ENCODE assay signal across 1 cellular context in the genomic region with DNA sequence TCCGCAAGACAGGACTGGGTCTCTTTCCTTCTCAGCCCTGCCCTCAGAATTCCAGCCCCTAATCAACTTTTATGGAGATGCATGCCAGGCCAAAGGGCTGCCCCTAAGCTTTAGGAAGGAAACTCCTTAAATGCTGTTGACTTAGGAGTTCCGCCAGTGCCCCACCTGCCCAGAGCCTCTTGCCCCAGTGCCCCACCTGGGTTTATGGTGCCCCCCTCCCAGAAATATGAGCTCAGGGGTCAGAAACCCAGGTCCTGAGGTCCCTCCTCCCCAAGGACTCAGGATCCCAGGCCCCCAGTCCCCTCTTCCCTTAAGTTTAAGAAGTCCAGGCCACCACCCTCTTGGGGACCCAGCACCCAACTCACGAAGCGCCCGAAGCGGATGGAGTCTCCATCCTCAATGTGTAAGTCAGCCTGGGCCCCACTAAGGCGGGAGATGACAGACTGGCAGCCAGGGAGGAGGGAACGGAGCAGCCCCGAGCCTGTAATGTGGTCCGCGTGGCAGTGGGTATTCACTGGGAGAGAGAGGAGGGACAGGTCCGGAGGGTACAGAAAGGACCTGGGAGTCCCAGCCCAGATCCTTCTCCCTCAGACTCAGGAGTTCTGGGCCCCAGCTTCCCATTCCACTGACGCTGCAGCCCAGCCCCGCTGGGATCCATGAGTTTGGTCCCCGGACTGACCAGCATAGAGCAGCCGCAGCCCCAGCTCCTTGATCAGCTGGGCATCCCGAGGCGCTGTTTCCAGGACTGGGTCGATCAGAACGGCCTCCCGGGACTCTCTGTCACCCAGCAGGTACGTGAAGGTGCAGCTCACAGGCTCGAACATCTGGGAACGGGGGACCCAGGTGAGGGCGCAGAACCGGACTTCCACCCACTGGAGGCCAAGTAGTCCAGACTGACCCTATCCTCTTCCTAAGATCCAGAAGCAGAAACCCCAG.
TF ChIP-seq lines count a peak whose summit lies in the region.

No MANE protein-coding gene starts in this region.

TF ChIP-seq in HepG2, 621 proteins besides CTCF, POLR2A, EP300 and RAD21 (continues in another document):
- no peak for TF ChIP-seq ZNF274 (CRISPR knock-in tag; IDR thresholded peaks at IDR 0.05)
- TF ChIP-seq, protein P1, sequence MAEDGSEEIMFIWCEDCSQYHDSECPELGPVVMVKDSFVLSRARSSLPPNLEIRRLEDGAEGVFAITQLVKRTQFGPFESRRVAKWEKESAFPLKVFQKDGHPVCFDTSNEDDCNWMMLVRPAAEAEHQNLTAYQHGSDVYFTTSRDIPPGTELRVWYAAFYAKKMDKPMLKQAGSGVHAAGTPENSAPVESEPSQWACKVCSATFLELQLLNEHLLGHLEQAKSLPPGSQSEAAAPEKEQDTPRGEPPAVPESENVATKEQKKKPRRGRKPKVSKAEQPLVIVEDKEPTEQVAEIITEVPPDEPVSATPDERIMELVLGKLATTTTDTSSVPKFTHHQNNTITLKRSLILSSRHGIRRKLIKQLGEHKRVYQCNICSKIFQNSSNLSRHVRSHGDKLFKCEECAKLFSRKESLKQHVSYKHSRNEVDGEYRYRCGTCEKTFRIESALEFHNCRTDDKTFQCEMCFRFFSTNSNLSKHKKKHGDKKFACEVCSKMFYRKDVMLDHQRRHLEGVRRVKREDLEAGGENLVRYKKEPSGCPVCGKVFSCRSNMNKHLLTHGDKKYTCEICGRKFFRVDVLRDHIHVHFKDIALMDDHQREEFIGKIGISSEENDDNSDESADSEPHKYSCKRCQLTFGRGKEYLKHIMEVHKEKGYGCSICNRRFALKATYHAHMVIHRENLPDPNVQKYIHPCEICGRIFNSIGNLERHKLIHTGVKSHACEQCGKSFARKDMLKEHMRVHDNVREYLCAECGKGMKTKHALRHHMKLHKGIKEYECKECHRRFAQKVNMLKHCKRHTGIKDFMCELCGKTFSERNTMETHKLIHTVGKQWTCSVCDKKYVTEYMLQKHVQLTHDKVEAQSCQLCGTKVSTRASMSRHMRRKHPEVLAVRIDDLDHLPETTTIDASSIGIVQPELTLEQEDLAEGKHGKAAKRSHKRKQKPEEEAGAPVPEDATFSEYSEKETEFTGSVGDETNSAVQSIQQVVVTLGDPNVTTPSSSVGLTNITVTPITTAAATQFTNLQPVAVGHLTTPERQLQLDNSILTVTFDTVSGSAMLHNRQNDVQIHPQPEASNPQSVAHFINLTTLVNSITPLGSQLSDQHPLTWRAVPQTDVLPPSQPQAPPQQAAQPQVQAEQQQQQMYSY (CRISPR knock-in tag; IDR thresholded peaks at IDR 0.05), result peak; percentile 5; the same call in 1 of the 2 replicates
- TF ChIP-seq, protein P2, sequence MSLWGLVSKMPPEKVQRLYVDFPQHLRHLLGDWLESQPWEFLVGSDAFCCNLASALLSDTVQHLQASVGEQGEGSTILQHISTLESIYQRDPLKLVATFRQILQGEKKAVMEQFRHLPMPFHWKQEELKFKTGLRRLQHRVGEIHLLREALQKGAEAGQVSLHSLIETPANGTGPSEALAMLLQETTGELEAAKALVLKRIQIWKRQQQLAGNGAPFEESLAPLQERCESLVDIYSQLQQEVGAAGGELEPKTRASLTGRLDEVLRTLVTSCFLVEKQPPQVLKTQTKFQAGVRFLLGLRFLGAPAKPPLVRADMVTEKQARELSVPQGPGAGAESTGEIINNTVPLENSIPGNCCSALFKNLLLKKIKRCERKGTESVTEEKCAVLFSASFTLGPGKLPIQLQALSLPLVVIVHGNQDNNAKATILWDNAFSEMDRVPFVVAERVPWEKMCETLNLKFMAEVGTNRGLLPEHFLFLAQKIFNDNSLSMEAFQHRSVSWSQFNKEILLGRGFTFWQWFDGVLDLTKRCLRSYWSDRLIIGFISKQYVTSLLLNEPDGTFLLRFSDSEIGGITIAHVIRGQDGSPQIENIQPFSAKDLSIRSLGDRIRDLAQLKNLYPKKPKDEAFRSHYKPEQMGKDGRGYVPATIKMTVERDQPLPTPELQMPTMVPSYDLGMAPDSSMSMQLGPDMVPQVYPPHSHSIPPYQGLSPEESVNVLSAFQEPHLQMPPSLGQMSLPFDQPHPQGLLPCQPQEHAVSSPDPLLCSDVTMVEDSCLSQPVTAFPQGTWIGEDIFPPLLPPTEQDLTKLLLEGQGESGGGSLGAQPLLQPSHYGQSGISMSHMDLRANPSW (CRISPR knock-in tag; IDR thresholded peaks at IDR 0.05; ENCODE audit: borderline replicate concordance), result peak; percentile 40; the same call in 1 of the 2 replicates
- 0 out of 2 replicates have a peak, but pooled peaks have one; percentile 25 for TF ChIP-seq MEIS1 (CRISPR knock-in tag; IDR thresholded peaks at IDR 0.05; ENCODE audit: borderline replicate concordance)
- TF ChIP-seq ASH2L (IDR thresholded peaks at IDR 0.05; ENCODE audit: insufficient read length, low read depth, low read length), result peak; percentile 7
- TF ChIP-seq, protein P3, sequence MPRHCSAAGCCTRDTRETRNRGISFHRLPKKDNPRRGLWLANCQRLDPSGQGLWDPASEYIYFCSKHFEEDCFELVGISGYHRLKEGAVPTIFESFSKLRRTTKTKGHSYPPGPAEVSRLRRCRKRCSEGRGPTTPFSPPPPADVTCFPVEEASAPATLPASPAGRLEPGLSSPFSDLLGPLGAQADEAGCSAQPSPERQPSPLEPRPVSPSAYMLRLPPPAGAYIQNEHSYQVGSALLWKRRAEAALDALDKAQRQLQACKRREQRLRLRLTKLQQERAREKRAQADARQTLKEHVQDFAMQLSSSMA (CRISPR knock-in tag; IDR thresholded peaks at IDR 0.05), result 0 out of 2 replicates have a peak, but pooled peaks have one; percentile 10
- TF ChIP-seq ZBTB3 (CRISPR knock-in tag; IDR thresholded peaks at IDR 0.05; ENCODE audit: borderline replicate concordance, low read depth), result no peak
- 0 out of 2 replicates have a peak, but pooled peaks have one; percentile 37 for TF ChIP-seq SMAD1 (CRISPR knock-in tag; IDR thresholded peaks at IDR 0.05; ENCODE audit: borderline replicate concordance, low read depth)
- 0 out of 2 replicates have a peak, but pooled peaks have one; percentile 23 for TF ChIP-seq ZFY (CRISPR knock-in tag; IDR thresholded peaks at IDR 0.05)
- TF ChIP-seq, protein P4, sequence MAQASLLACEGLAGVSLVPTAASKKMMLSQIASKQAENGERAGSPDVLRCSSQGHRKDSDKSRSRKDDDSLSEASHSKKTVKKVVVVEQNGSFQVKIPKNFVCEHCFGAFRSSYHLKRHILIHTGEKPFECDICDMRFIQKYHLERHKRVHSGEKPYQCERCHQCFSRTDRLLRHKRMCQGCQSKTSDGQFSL (CRISPR knock-in tag; IDR thresholded peaks at IDR 0.05), result no peak
- TF ChIP-seq, protein P5, sequence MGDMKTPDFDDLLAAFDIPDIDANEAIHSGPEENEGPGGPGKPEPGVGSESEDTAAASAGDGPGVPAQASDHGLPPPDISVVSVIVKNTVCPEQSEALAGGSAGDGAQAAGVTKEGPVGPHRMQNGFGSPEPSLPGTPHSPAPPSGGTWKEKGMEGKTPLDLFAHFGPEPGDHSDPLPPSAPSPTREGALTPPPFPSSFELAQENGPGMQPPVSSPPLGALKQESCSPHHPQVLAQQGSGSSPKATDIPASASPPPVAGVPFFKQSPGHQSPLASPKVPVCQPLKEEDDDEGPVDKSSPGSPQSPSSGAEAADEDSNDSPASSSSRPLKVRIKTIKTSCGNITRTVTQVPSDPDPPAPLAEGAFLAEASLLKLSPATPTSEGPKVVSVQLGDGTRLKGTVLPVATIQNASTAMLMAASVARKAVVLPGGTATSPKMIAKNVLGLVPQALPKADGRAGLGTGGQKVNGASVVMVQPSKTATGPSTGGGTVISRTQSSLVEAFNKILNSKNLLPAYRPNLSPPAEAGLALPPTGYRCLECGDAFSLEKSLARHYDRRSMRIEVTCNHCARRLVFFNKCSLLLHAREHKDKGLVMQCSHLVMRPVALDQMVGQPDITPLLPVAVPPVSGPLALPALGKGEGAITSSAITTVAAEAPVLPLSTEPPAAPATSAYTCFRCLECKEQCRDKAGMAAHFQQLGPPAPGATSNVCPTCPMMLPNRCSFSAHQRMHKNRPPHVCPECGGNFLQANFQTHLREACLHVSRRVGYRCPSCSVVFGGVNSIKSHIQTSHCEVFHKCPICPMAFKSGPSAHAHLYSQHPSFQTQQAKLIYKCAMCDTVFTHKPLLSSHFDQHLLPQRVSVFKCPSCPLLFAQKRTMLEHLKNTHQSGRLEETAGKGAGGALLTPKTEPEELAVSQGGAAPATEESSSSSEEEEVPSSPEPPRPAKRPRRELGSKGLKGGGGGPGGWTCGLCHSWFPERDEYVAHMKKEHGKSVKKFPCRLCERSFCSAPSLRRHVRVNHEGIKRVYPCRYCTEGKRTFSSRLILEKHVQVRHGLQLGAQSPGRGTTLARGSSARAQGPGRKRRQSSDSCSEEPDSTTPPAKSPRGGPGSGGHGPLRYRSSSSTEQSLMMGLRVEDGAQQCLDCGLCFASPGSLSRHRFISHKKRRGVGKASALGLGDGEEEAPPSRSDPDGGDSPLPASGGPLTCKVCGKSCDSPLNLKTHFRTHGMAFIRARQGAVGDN (CRISPR knock-in tag; IDR thresholded peaks at IDR 0.05), result 0 out of 2 replicates have a peak, but pooled peaks have one; percentile 7
- TF ChIP-seq ZNF260 (CRISPR knock-in tag; IDR thresholded peaks at IDR 0.05; ENCODE audit: borderline replicate concordance, low read depth), result no peak
- TF ChIP-seq HHEX (CRISPR knock-in tag; IDR thresholded peaks at IDR 0.05), result no peak
- no peak for TF ChIP-seq NCOA1 (CRISPR knock-in tag; IDR thresholded peaks at IDR 0.05)
- TF ChIP-seq, protein P6, sequence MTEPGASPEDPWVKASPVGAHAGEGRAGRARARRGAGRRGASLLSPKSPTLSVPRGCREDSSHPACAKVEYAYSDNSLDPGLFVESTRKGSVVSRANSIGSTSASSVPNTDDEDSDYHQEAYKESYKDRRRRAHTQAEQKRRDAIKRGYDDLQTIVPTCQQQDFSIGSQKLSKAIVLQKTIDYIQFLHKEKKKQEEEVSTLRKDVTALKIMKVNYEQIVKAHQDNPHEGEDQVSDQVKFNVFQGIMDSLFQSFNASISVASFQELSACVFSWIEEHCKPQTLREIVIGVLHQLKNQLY (CRISPR knock-in tag; IDR thresholded peaks at IDR 0.05), result no peak
- no peak for TF ChIP-seq ZBTB38 (CRISPR knock-in tag; IDR thresholded peaks at IDR 0.05)
- 0 out of 2 replicates have a peak, but pooled peaks have one; percentile 13 for TF ChIP-seq KMT2B (CRISPR knock-in tag; IDR thresholded peaks at IDR 0.05)
- no peak for TF ChIP-seq ZNF224 (CRISPR knock-in tag; IDR thresholded peaks at IDR 0.05)
- TF ChIP-seq PAX8 (CRISPR knock-in tag; IDR thresholded peaks at IDR 0.05; ENCODE audit: borderline replicate concordance), result no peak
- TF ChIP-seq IRF2 (CRISPR knock-in tag; IDR thresholded peaks at IDR 0.05), result no peak
- TF ChIP-seq, protein P7, sequence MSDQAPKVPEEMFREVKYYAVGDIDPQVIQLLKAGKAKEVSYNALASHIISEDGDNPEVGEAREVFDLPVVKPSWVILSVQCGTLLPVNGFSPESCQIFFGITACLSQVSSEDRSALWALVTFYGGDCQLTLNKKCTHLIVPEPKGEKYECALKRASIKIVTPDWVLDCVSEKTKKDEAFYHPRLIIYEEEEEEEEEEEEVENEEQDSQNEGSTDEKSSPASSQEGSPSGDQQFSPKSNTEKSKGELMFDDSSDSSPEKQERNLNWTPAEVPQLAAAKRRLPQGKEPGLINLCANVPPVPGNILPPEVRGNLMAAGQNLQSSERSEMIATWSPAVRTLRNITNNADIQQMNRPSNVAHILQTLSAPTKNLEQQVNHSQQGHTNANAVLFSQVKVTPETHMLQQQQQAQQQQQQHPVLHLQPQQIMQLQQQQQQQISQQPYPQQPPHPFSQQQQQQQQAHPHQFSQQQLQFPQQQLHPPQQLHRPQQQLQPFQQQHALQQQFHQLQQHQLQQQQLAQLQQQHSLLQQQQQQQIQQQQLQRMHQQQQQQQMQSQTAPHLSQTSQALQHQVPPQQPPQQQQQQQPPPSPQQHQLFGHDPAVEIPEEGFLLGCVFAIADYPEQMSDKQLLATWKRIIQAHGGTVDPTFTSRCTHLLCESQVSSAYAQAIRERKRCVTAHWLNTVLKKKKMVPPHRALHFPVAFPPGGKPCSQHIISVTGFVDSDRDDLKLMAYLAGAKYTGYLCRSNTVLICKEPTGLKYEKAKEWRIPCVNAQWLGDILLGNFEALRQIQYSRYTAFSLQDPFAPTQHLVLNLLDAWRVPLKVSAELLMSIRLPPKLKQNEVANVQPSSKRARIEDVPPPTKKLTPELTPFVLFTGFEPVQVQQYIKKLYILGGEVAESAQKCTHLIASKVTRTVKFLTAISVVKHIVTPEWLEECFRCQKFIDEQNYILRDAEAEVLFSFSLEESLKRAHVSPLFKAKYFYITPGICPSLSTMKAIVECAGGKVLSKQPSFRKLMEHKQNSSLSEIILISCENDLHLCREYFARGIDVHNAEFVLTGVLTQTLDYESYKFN (CRISPR knock-in tag; conservative IDR thresholded peaks at IDR 0.05), result no peak
- 0 out of 2 replicates have a peak, but pooled peaks have one; percentile 21 for TF ChIP-seq CCDC6 (CRISPR knock-in tag; IDR thresholded peaks at IDR 0.05)
- TF ChIP-seq SRSF4 (IDR thresholded peaks at IDR 0.05; ENCODE audit: low read depth, low read length, poor library complexity, severe bottlenecking), result no peak
- TF ChIP-seq, protein P8, sequence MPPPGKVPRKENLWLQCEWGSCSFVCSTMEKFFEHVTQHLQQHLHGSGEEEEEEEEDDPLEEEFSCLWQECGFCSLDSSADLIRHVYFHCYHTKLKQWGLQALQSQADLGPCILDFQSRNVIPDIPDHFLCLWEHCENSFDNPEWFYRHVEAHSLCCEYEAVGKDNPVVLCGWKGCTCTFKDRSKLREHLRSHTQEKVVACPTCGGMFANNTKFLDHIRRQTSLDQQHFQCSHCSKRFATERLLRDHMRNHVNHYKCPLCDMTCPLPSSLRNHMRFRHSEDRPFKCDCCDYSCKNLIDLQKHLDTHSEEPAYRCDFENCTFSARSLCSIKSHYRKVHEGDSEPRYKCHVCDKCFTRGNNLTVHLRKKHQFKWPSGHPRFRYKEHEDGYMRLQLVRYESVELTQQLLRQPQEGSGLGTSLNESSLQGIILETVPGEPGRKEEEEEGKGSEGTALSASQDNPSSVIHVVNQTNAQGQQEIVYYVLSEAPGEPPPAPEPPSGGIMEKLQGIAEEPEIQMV (CRISPR knock-in tag; IDR thresholded peaks at IDR 0.05; ENCODE audit: low read depth), result no peak
- no peak for TF ChIP-seq FOSL1 (CRISPR knock-in tag; IDR thresholded peaks at IDR 0.05; ENCODE audit: borderline replicate concordance)
- TF ChIP-seq HMGA1 (CRISPR knock-in tag; conservative IDR thresholded peaks at IDR 0.05), result no peak
- no peak for TF ChIP-seq MIER3 (CRISPR knock-in tag; IDR thresholded peaks at IDR 0.05; ENCODE audit: borderline replicate concordance)
- 0 out of 2 replicates have a peak, but pooled peaks have one; percentile 63 for TF ChIP-seq PAWR (CRISPR knock-in tag; IDR thresholded peaks at IDR 0.05; ENCODE audit: borderline replicate concordance)
- peak; percentile 48; the same call in 1 of the 2 replicates for TF ChIP-seq ZNF263 (CRISPR knock-in tag; IDR thresholded peaks at IDR 0.05)
- TF ChIP-seq ZNF235 (CRISPR knock-in tag; IDR thresholded peaks at IDR 0.05; ENCODE audit: borderline replicate concordance), result no peak
- TF ChIP-seq, protein P9, sequence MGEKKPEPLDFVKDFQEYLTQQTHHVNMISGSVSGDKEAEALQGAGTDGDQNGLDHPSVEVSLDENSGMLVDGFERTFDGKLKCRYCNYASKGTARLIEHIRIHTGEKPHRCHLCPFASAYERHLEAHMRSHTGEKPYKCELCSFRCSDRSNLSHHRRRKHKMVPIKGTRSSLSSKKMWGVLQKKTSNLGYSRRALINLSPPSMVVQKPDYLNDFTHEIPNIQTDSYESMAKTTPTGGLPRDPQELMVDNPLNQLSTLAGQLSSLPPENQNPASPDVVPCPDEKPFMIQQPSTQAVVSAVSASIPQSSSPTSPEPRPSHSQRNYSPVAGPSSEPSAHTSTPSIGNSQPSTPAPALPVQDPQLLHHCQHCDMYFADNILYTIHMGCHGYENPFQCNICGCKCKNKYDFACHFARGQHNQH (CRISPR knock-in tag; IDR thresholded peaks at IDR 0.05), result 0 out of 2 replicates have a peak, but pooled peaks have one; percentile 3
